4 cellular contexts compared by ENCODE assay signal in genomic region chr6:55377150-55377549, GRCh38. TPM values are rescaled to one million over a fixed set of nuclear protein-coding genes. Genes with fewer than 3 reads are reported as not detected.
"Had no signal": no experiment of that assay in that cellular context is flagged by ENCODE, and none has a peak within 500 bp of the region (broad histone marks: within the 10 kb centered on the region; RNA-seq: fewer than 3 reads in every experiment).

No MANE protein-coding gene starts in this region.

- DNase-seq: GDM1, GF-D8 had no signal

RNA-seq across cellular contexts. Expression of gene GFRAL, which starts 49.9 kb away (rescaled TPM):
- total RNA-seq: G401, GM12878 had no signal
